ENCODE assay signal across 8 cellular contexts in the genomic region with DNA sequence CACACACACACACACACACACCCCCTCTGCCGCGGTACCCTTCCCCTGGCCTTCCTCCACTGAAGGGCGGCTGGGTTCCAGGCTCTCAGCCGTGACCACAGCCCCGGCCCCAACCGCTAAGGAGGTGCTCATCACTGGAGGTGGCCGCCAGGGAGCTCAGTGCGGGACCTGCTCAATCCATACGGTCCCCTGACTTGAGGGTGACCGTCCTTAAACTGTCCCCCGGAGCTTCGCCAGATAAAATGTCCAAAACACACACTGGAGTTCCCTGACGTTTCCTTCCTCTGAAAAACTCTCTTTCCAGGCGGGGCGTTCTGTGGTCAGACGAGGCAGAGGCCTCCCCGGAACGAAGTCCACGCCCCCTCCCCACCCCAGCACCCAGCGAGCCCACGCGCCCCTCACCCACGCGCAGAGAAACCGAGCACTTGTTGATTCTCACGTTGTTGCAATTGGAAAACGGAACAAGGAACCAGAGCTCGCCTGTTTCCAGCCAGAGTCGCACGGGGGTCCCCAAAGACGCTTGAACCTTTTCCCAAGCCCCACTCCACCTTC. TPM values are rescaled to one million over a fixed set of nuclear protein-coding genes. Genes with fewer than 3 reads are reported as not detected.
A peak's percentile ranks its signal among the peaks of the same experiment; 100 is the strongest.
DNase-seq lines count a peak whose midpoint lies in the region; ATAC-seq and TF ChIP-seq lines count a peak whose summit lies in the region.

No MANE protein-coding gene starts in this region.

- H3K9me3 ChIP-seq in NT2/D1 (ENCODE audit: insufficient read depth, low read length) (no peaks in the 10 kb centered on the region), right atrium auricular region (no peaks in the 10 kb centered on the region), sigmoid colon (no peaks in the 10 kb centered on the region)

- no peaks in the 10 kb centered on the region for H3K27me3 Mint-ChIP-seq in activated naive CD8-positive, alpha-beta T cell

- H3K9ac ChIP-seq in NT2/D1 (ENCODE audit: insufficient read length, low read depth) = peak overlapping the region; percentile 56

- H3K4me1 Mint-ChIP-seq in activated naive CD8-positive, alpha-beta T cell (ENCODE audit: low read depth) = peaks cover 65% of the 10 kb centered on the region

- intact Hi-C loops in sigmoid colon (cut with DNase I) = no loop called here

- 1 to 2% methylated on average over 31 of the region's 31 CpGs for WGBS in sigmoid colon, 2 donors

- peaks cover 5% of the 10 kb centered on the region for H3K36me3 Mint-ChIP-seq in activated naive CD8-positive, alpha-beta T cell

- H3K4me3 ChIP-seq in NT2/D1 (ENCODE audit: insufficient read length, low read depth) = peak overlapping the region; percentile 45
- peak overlapping the region; percentile 85 to 86 for H3K4me3 ChIP-seq in right atrium auricular region
- peak overlapping the region; percentile 51 to 75 (median 59) for H3K4me3 ChIP-seq in sigmoid colon

- H3K36me3 ChIP-seq in NT2/D1 (ENCODE audit: insufficient read depth, insufficient read length, low read length) (no peaks in the 10 kb centered on the region), right atrium auricular region (no peaks in the 10 kb centered on the region), sigmoid colon (no peaks in the 10 kb centered on the region)

- H3K4me3 Mint-ChIP-seq in activated naive CD8-positive, alpha-beta T cell = peak overlapping the region; percentile 96

- ATAC-seq in HG03354 (IDR thresholded peaks at IDR 0.05; ENCODE audit: poor library complexity, severe bottlenecking, unreplicated experiment) = no peak

- H3K27ac Mint-ChIP-seq in activated naive CD8-positive, alpha-beta T cell = peak overlapping the region; percentile 96

- DNase-seq in GM20000 (ENCODE audit: low spot score) = peak; percentile 57
- DNase-seq in NT2/D1 (ENCODE audit: low read depth, low spot score) = no peak
- no peak for DNase-seq in right atrium auricular region (ENCODE audit: low spot score)
- DNase-seq in sigmoid colon = peak; percentile 64
- no peak for DNase-seq in HuH-7 (ENCODE audit: low spot score)
- no peak for DNase-seq in cerebellar cortex (ENCODE audit: low spot score)

- no peaks in the 10 kb centered on the region for H3K9me3 Mint-ChIP-seq in activated naive CD8-positive, alpha-beta T cell (ENCODE audit: low read depth)

- peak overlapping the region; percentile 97 for H3K27ac ChIP-seq in right atrium auricular region
- peak overlapping the region; percentile 78 to 90 (median 86) for H3K27ac ChIP-seq in sigmoid colon

- H3K27me3 ChIP-seq in NT2/D1 (ENCODE audit: insufficient read depth, insufficient read length) (peaks cover 63% of the 10 kb centered on the region), right atrium auricular region (no peaks in the 10 kb centered on the region), sigmoid colon (peaks cover 16 to 53% (median 24%) of the 10 kb centered on the region in 3 donors)

- TF ChIP-seq POLR2A in sigmoid colon (IDR thresholded peaks at IDR 0.05) = no peak

- TF ChIP-seq CTCF in GM20000 (IDR thresholded peaks at IDR 0.05; ENCODE audit: extremely low read depth, missing control alignments) (peak; percentile 0), right atrium auricular region (IDR thresholded peaks at IDR 0.05) (no peak), sigmoid colon (IDR thresholded peaks at IDR 0.05) (no peak)

- H3K4me1 ChIP-seq in NT2/D1 (ENCODE audit: insufficient read depth, insufficient read length) (peaks cover 3% of the 10 kb centered on the region), right atrium auricular region (peaks cover 0 to 60% of the 10 kb centered on the region in 2 donors), sigmoid colon (peaks cover 0 to 56% (median 43%) of the 10 kb centered on the region in 4 donors)

- no peak for TF ChIP-seq EP300 in sigmoid colon (IDR thresholded peaks at IDR 0.05)

RNA-seq across cellular contexts. Expression of gene MBP, which starts 1.4 kb away (rescaled TPM):
- total RNA-seq in right atrium auricular region (10 to 100 TPM; 15.4 to 15.8 TPM), sigmoid colon (10 to 100 TPM; 24.0 to 30.7 (median 27.4) TPM)
- 10 to 100 TPM; 18.3 to 22.2 (median 20.6) TPM for polyA plus RNA-seq in sigmoid colon

Comparison
In these comparisons a context has a peak if more than half of its experiments do, and no peak if none do; other contexts are left out.
1. DNase-seq: peak in GM20000 (single experiment) and sigmoid colon (single experiment); none in NT2/D1 (single experiment), right atrium auricular region (single experiment), HuH-7 (single experiment) and cerebellar cortex (single experiment).
2. Peak in every context shown above with its lines, with median percentiles within 50 percentile points of each other: H3K4me3 ChIP-seq.